ENCODE assay signal across 34 cellular contexts in genomic region chr10:97570146-97570788, GRCh38. TPM values are rescaled to one million over a fixed set of nuclear protein-coding genes. Genes with fewer than 3 reads are reported as not detected.
DNase-seq lines count a peak whose midpoint lies in the region; TF ChIP-seq lines count a peak whose summit lies in the region.
"Had no signal": no experiment of that assay in that cellular context is flagged by ENCODE, and none has a peak within 500 bp of the region (broad histone marks: within the 10 kb centered on the region; RNA-seq: fewer than 3 reads in every experiment).

No MANE protein-coding gene starts in this region.

- no peak overlapping the region for H3K9ac ChIP-seq in mammary epithelial cell (ENCODE audit: insufficient read depth, low read length)
- H3K9ac ChIP-seq: SK-N-SH had no signal

- H3K27me3 Mint-ChIP-seq in MCF 10A (ENCODE audit: insufficient read depth, unreplicated experiment): no peaks in the 10 kb centered on the region
- H3K27me3 Mint-ChIP-seq in chondrocyte (ENCODE audit: low read depth): no peaks in the 10 kb centered on the region
- H3K27me3 Mint-ChIP-seq: activated CD4-positive, alpha-beta T cell treated with anti-CD3 and anti-CD28 coated beads, Interleukin-2, amount 10 ng/mL, durations not matched to agents 24 days and 14 days; activated naive CD8-positive, alpha-beta T cell treated with anti-CD3 and anti-CD28 coated beads for 36 hours; effector memory CD8-positive, alpha-beta T cell; memory B cell had no signal

- H3K9me3 Mint-ChIP-seq in MCF 10A (ENCODE audit: unreplicated experiment): no peaks in the 10 kb centered on the region
- no peaks in the 10 kb centered on the region for H3K9me3 Mint-ChIP-seq in chondrocyte (ENCODE audit: low read depth)
- H3K9me3 Mint-ChIP-seq: activated CD4-positive, alpha-beta T cell treated with anti-CD3 and anti-CD28 coated beads, Interleukin-2, amount 10 ng/mL, durations not matched to agents 24 days and 14 days; activated naive CD8-positive, alpha-beta T cell treated with anti-CD3 and anti-CD28 coated beads for 36 hours; effector memory CD8-positive, alpha-beta T cell; memory B cell; WTC11 had no signal

- H3K36me3 ChIP-seq in mammary epithelial cell (ENCODE audit: insufficient read depth, low read length): peaks cover 5% of the 10 kb centered on the region
- H3K36me3 ChIP-seq in tibial nerve: peaks cover 0 to 41% (median 0%) of the 10 kb centered on the region in 3 donors
- H3K36me3 ChIP-seq: cardiac muscle cell, HAP-1 had no signal

- no peak overlapping the region for H3K4me3 Mint-ChIP-seq in MCF 10A (ENCODE audit: unreplicated experiment)
- H3K4me3 Mint-ChIP-seq in chondrocyte (ENCODE audit: unreplicated experiment): no peak overlapping the region
- H3K4me3 Mint-ChIP-seq: activated CD4-positive, alpha-beta T cell treated with anti-CD3 and anti-CD28 coated beads, Interleukin-2, amount 10 ng/mL, durations not matched to agents 24 days and 14 days; activated naive CD8-positive, alpha-beta T cell treated with anti-CD3 and anti-CD28 coated beads for 36 hours; effector memory CD8-positive, alpha-beta T cell; memory B cell; WTC11 had no signal

- peaks cover 42% of the 10 kb centered on the region for H3K4me1 Mint-ChIP-seq in MCF 10A (ENCODE audit: insufficient read depth, unreplicated experiment)
- peaks cover 49% of the 10 kb centered on the region for H3K4me1 Mint-ChIP-seq in chondrocyte (ENCODE audit: low read depth)
- H3K4me1 Mint-ChIP-seq: activated CD4-positive, alpha-beta T cell treated with anti-CD3 and anti-CD28 coated beads, Interleukin-2, amount 10 ng/mL, durations not matched to agents 24 days and 14 days; memory B cell had no signal

- in situ Hi-C loops in mammary epithelial cell (cut with MboI; ENCODE audit: low sequenced_read_pairs in 2 of 2): no loop called here

- no peaks in the 10 kb centered on the region for H3K9me3 ChIP-seq in mammary epithelial cell (replicated peaks; ENCODE audit: insufficient read depth, low read length)
- H3K9me3 ChIP-seq in tibial nerve: no peaks in the 10 kb centered on the region
- H3K9me3 ChIP-seq: ascending aorta, HAP-1, right lobe of liver, SK-N-SH, upper lobe of left lung had no signal

- BruUV-seq in mammary epithelial cell (replicated peaks; lab: Mats Ljungman, UMichigan): no TSS peak
- no TSS peak for BruUV-seq in MCF 10A (replicated peaks; lab: Mats Ljungman, UMichigan)

- H3K27ac Mint-ChIP-seq in MCF 10A (ENCODE audit: low read depth, unreplicated experiment) (no peak overlapping the region), chondrocyte (ENCODE audit: unreplicated experiment) (peak overlapping the region; percentile 27)
- H3K27ac Mint-ChIP-seq: activated CD4-positive, alpha-beta T cell treated with anti-CD3 and anti-CD28 coated beads, Interleukin-2, amount 10 ng/mL, durations not matched to agents 24 days and 14 days; activated naive CD8-positive, alpha-beta T cell treated with anti-CD3 and anti-CD28 coated beads for 36 hours; effector memory CD8-positive, alpha-beta T cell; memory B cell had no signal

- H4K20me1 ChIP-seq in mammary epithelial cell (ENCODE audit: insufficient read depth, low read length): no peaks in the 10 kb centered on the region

- H3K36me3 Mint-ChIP-seq in MCF 10A (ENCODE audit: insufficient read depth, unreplicated experiment) (peaks cover 5% of the 10 kb centered on the region), chondrocyte (ENCODE audit: low read depth) (peaks cover 6% of the 10 kb centered on the region)
- H3K36me3 Mint-ChIP-seq: activated naive CD8-positive, alpha-beta T cell treated with anti-CD3 and anti-CD28 coated beads for 36 hours; memory B cell had no signal

- dilution Hi-C loops in mammary epithelial cell (cut with HindIII; ENCODE audit: low sequenced_read_pairs): no loop called here

- TF ChIP-seq CTCF in mammary epithelial cell (conservative IDR thresholded peaks at IDR 0.05 in 1 of 2, IDR thresholded peaks at IDR 0.05 in 1 of 2; ENCODE audit: extremely low read depth in 1 of 2, insufficient read depth in 1 of 2, low read depth in 1 of 2, low read length in 2 of 2) (no peak), MCF 10A (IDR thresholded peaks at IDR 0.05; ENCODE audit: unreplicated experiment) (no peak), chondrocyte (IDR thresholded peaks at IDR 0.05) (no peak), tibial nerve (IDR thresholded peaks at IDR 0.05) (no peak)

- no peak for TF ChIP-seq EP300 in tibial nerve (IDR thresholded peaks at IDR 0.05)

- 92% methylated on average over 20 of the region's 33 CpGs for WGBS in mammary epithelial cell (ENCODE audit: low coverage, missing lambda C conversion rate)
- WGBS in tibial nerve, 2 donors: 90% methylated on average over 25 to 27 of the region's 33 CpGs

- TF ChIP-seq POLR2A in tibial nerve (IDR thresholded peaks at IDR 0.05): no peak

- POLR2A ChIA-PET in MCF 10A (lab: Yijun Ruan, JAX): interaction anchor here (1.3 to 6.5 kb wide), 4 partner anchors 17 to 87 kb away, joined by 3 to 184 read pairs (median 26); no protein-coding TSS in a partner anchor

- no peak overlapping the region for H2AFZ ChIP-seq in mammary epithelial cell (ENCODE audit: low read depth, low read length)

- H3K27me3 ChIP-seq in mammary epithelial cell (ENCODE audit: insufficient read depth, low read length) (no peaks in the 10 kb centered on the region), tibial nerve (no peaks in the 10 kb centered on the region)
- H3K27me3 ChIP-seq: ascending aorta, cardiac muscle cell, right lobe of liver, upper lobe of left lung had no signal

- peaks cover 58% of the 10 kb centered on the region for H3K4me1 ChIP-seq in mammary epithelial cell (ENCODE audit: insufficient read depth, low read length)
- H3K4me1 ChIP-seq in tibial nerve: peaks cover 0 to 13% (median 4%) of the 10 kb centered on the region in 4 donors
- H3K4me1 ChIP-seq: HAP-1 had no signal

- intact Hi-C loops in mammary epithelial cell (cut with micrococcal nuclease): loop anchor here (5.0 kb wide), 1 partner anchor 162 kb away; no protein-coding TSS in a partner anchor
- intact Hi-C loops in MCF 10A (cut with micrococcal nuclease): loop anchor here (5.0 kb wide), 2 partner anchors 108 to 162 kb away; no protein-coding TSS in a partner anchor

- no peaks in the 10 kb centered on the region for H3K79me2 ChIP-seq in mammary epithelial cell (ENCODE audit: insufficient read depth, low read length)

- no peak overlapping the region for H3K4me2 ChIP-seq in mammary epithelial cell (ENCODE audit: insufficient read depth, low read depth, low read length)
- H3K4me2 ChIP-seq: SK-N-SH had no signal

- CTCF ChIA-PET in mammary epithelial cell (lab: Charles Lee; ENCODE audit: low non-redundant PET) (no interaction called here), MCF 10A (lab: Yijun Ruan, JAX) (interaction anchor here (6.6 to 12.4 kb wide), 2 partner anchors 16 to 42 kb away, joined by 52 to 373 read pairs; no protein-coding TSS in a partner anchor)

- no peak for DNase-seq in mammary epithelial cell
- DNase-seq in MCF 10A (ENCODE audit: unreplicated experiment): no peak
- peak; percentile 89 for DNase-seq in chondrocyte (ENCODE audit: low spot score)
- DNase-seq in myocyte (ENCODE audit: low read depth): peak; percentile 33
- DNase-seq in substantia nigra (lab: John Stamatoyannopoulos, UW): peak in 5 of 49 donors; percentile 11 to 60 (median 31)
- no peak for DNase-seq in tibial nerve (ENCODE audit: low spot score in 2 of 2)
- DNase-seq in iPS-NIHi11 (ENCODE audit: low spot score): no peak
- no peak for DNase-seq in NCI-H345 treated with DMSO at 0.1 percent for 48 hours (lab: John Stamatoyannopoulos, UW; ENCODE audit: unreplicated experiment)
- DNase-seq: activated CD4-positive, alpha-beta T cell treated with anti-CD3 and anti-CD28 coated beads, Interleukin-2, amount 10 ng/mL, durations not matched to agents 24 days and 14 days; activated naive CD8-positive, alpha-beta T cell treated with anti-CD3 and anti-CD28 coated beads for 36 hours; COR-L47; cortex of kidney; effector memory CD8-positive, alpha-beta T cell; erythroblast; kidney glomerular epithelial cell; NCI-H1436; NCI-H2107; NCI-H774; right lobe of liver; stimulated activated CD4-positive, alpha-beta T cell treated with anti-CD3 and anti-CD28 coated beads, Interleukin-4, amount 100 ng/mL, for 24 hours had no signal

- H3K27ac ChIP-seq in mammary epithelial cell (ENCODE audit: insufficient read depth, low read depth, low read length) (peak overlapping the region; percentile 7), substantia nigra (ENCODE audit: low read depth, low read length, poor library complexity, severe bottlenecking) (peak overlapping the region; percentile 38), tibial nerve (no peak overlapping the region)
- H3K27ac ChIP-seq: 22Rv1, ascending aorta, C4-2B, cardiac muscle cell, right lobe of liver had no signal

- no peak overlapping the region for H3K4me3 ChIP-seq in mammary epithelial cell (replicated peaks in 1 of 3; ENCODE audit: insufficient read depth in 1 of 3, low read depth in 2 of 3, low read length in 3 of 3)
- H3K4me3 ChIP-seq in tibial nerve: no peak overlapping the region
- H3K4me3 ChIP-seq: ascending aorta, cardiac muscle cell, HAP-1, right lobe of liver, upper lobe of left lung had no signal

RNA-seq across cellular contexts. Expression of gene ANKRD2, which starts 2.3 kb away (rescaled TPM):
- under 1 TPM; 0.47 to 0.83 TPM for total RNA-seq in mammary epithelial cell
- 0.87 TPM for polyA plus RNA-seq in mammary epithelial cell
- polyA minus RNA-seq in mammary epithelial cell: not detected
- 1.8 and 5.8 TPM in 2 replicates for total RNA-seq in MCF 10A (2022)
- total RNA-seq in chondrocyte: 0.46 to 0.60 TPM (median 0.54 TPM) in 3 replicates
- 61.9 and 115 TPM in 2 replicates for total RNA-seq in myocyte
- polyA plus RNA-seq in myocyte (2012): 4.7 TPM
- 1 to 10 TPM in 1 of 4 donors, under 1 TPM in 1, not detected in 2; 0.22 to 1.0 TPM for total RNA-seq in tibial nerve
- total RNA-seq: activated CD4-positive, alpha-beta T cell treated with anti-CD3 and anti-CD28 coated beads, Interleukin-2, amount 10 ng/mL, durations not matched to agents 24 days and 14 days; activated naive CD8-positive, alpha-beta T cell treated with anti-CD3 and anti-CD28 coated beads for 36 hours; ascending aorta; cardiac muscle cell; HepG2; RPMI7951; T-helper 1 cell treated with Interleukin-12 subunit alpha and Interleukin-12 subunit beta and Interleukin-4 antibody, amounts not matched to agents 30 ng/mL and 1 ng/mL, for 36 hours; WTC11 had no signal
- polyA plus RNA-seq: cardiac muscle cell, HepG2 had no signal

RNA-seq across cellular contexts. Expression of gene HOGA1, which starts 13.9 kb away (rescaled TPM):
- total RNA-seq in mammary epithelial cell: 1 to 10 TPM in 1 of 2 donors, under 1 TPM in 1; 0.17 to 1.8 TPM
- 0.32 TPM for polyA plus RNA-seq in mammary epithelial cell
- not detected for polyA minus RNA-seq in mammary epithelial cell
- 0.88 and 1.7 TPM in 2 replicates for total RNA-seq in MCF 10A (2022)
- total RNA-seq in chondrocyte: 0.12 TPM in 1 of 3 replicates, not detected in the others
- total RNA-seq in myocyte: 1.1 and 1.8 TPM in 2 replicates
- polyA plus RNA-seq in myocyte (2012): 0.67 TPM
- total RNA-seq in tibial nerve: 10 to 100 TPM in 3 of 4 donors, 1 to 10 TPM in 1; 3.6 to 31.6 (median 25.3) TPM
- total RNA-seq: activated CD4-positive, alpha-beta T cell treated with anti-CD3 and anti-CD28 coated beads, Interleukin-2, amount 10 ng/mL, durations not matched to agents 24 days and 14 days; activated CD8-positive, alpha-beta memory T cell treated with anti-CD3 and anti-CD28 coated beads for 36 hours; activated naive CD8-positive, alpha-beta T cell treated with anti-CD3 and anti-CD28 coated beads for 36 hours; T-helper 1 cell treated with Interleukin-12 subunit alpha and Interleukin-12 subunit beta and Interleukin-4 antibody, amounts not matched to agents 30 ng/mL and 1 ng/mL, for 36 hours had no signal

RNA-seq across cellular contexts. Expression of gene C10orf62, which starts 19.3 kb away (rescaled TPM):
- total RNA-seq in mammary epithelial cell (not detected), MCF 10A (2022) (0.26 TPM in 1 of 2 replicates, not detected in the other), chondrocyte (not detected in 3 replicates), myocyte (0.62 TPM in 1 of 2 replicates, not detected in the other), tibial nerve (1 to 10 TPM; 1.1 to 1.7 (median 1.2) TPM)
- 0.05 TPM for polyA plus RNA-seq in mammary epithelial cell
- polyA minus RNA-seq in mammary epithelial cell: not detected
- polyA plus RNA-seq in myocyte (2012): not detected
- total RNA-seq: activated CD4-positive, alpha-beta T cell treated with anti-CD3 and anti-CD28 coated beads, Interleukin-2, amount 10 ng/mL, durations not matched to agents 24 days and 14 days; activated CD8-positive, alpha-beta memory T cell treated with anti-CD3 and anti-CD28 coated beads for 36 hours; activated naive CD8-positive, alpha-beta T cell treated with anti-CD3 and anti-CD28 coated beads for 36 hours; ascending aorta; fibroblast of villous mesenchyme; RPMI7951; T-helper 1 cell treated with Interleukin-12 subunit alpha and Interleukin-12 subunit beta and Interleukin-4 antibody, amounts not matched to agents 30 ng/mL and 1 ng/mL, for 36 hours; WTC11 had no signal
- polyA plus RNA-seq: cardiac muscle cell had no signal

Comparison
In these comparisons a context has a peak if more than half of its experiments do, and no peak if none do; other contexts are left out.
1. DNase-seq: peak in chondrocyte (single experiment) and myocyte (single experiment); none in mammary epithelial cell (single experiment), MCF 10A (single experiment), tibial nerve (0 of 2), iPS-NIHi11 (single experiment) and NCI-H345 treated with DMSO at 0.1 percent for 48 hours (single experiment).
2. H3K27ac ChIP-seq: peak in mammary epithelial cell (single experiment) and substantia nigra (single experiment); none in tibial nerve (0 of 4).